Comparison of ENCODE assay signal across 28 cellular contexts in genomic region chr15:56339594-56339993, GRCh38. TPM values are rescaled to one million over a fixed set of nuclear protein-coding genes. Genes with fewer than 3 reads are reported as not detected.
DNase-seq lines count a peak whose midpoint lies in the region; TF ChIP-seq lines count a peak whose summit lies in the region.
"Had no signal": no experiment of that assay in that cellular context is flagged by ENCODE, and none has a peak within 500 bp of the region (broad histone marks: within the 10 kb centered on the region; RNA-seq: fewer than 3 reads in every experiment).

No MANE protein-coding gene starts in this region.

- H3K27ac ChIP-seq in tibial artery (no peak overlapping the region), sigmoid colon (no peak overlapping the region)
- H3K27ac ChIP-seq: esophagus muscularis mucosa, heart right ventricle, pancreas, suprapubic skin, uterus had no signal

- H3K4me1 ChIP-seq in tibial artery = no peaks in the 10 kb centered on the region
- no peaks in the 10 kb centered on the region for H3K4me1 ChIP-seq in sigmoid colon
- H3K4me1 ChIP-seq: esophagus muscularis mucosa, pancreas, suprapubic skin, uterus had no signal

- H3K27me3 ChIP-seq in tibial artery (no peaks in the 10 kb centered on the region), sigmoid colon (no peaks in the 10 kb centered on the region)
- H3K27me3 ChIP-seq: esophagus muscularis mucosa, heart right ventricle, pancreas, suprapubic skin, uterus had no signal

- TF ChIP-seq EP300 in sigmoid colon (IDR thresholded peaks at IDR 0.05) = no peak

- intact Hi-C loops in tibial artery (cut with DNase I; ENCODE audit: low total_unique reads) = no loop called here
- intact Hi-C loops in sigmoid colon (cut with DNase I) = no loop called here

- H3K9me3 ChIP-seq in tibial artery (peaks cover 0 to 1% (median 0%) of the 10 kb centered on the region in 3 donors), sigmoid colon (no peaks in the 10 kb centered on the region)
- H3K9me3 ChIP-seq: esophagus muscularis mucosa, pancreas, suprapubic skin, uterus had no signal

- H3K4me3 ChIP-seq in tibial artery = no peak overlapping the region
- H3K4me3 ChIP-seq in sigmoid colon = no peak overlapping the region
- H3K4me3 ChIP-seq: esophagus muscularis mucosa, heart right ventricle, pancreas, suprapubic skin, uterus had no signal

- TF ChIP-seq CTCF in tibial artery (IDR thresholded peaks at IDR 0.05) (no peak), sigmoid colon (IDR thresholded peaks at IDR 0.05) (no peak)

- no peak for TF ChIP-seq POLR2A in sigmoid colon (IDR thresholded peaks at IDR 0.05)

- WGBS in sigmoid colon, 2 donors = 72 to 98% methylated on average over 4 of the region's 4 CpGs

- DNase-seq in EH (ENCODE audit: low read depth) = peak; percentile 2
- peak; percentile 27 for DNase-seq in HT1080 (ENCODE audit: low read depth)
- peak; percentile 5 for DNase-seq in amniotic epithelial cell (ENCODE audit: low read depth)
- DNase-seq in kidney tubule cell (ENCODE audit: low spot score) = peak; percentile 28
- no peak for DNase-seq in DMS79 treated with DMSO at 0.1 percent for 48 hours (lab: John Stamatoyannopoulos, UW)
- no peak for DNase-seq in tibial artery
- DNase-seq in sigmoid colon = no peak
- DNase-seq: activated CD4-positive, alpha-beta memory T cell treated with anti-CD3 and anti-CD28 coated beads, Interleukin-2, amount 10 ng/mL, durations not matched to agents 7 days and 5 days; activated CD4-positive, alpha-beta T cell treated with anti-CD3 and anti-CD28 coated beads for 1 hour; activated CD8-positive, alpha-beta memory T cell treated with anti-CD3 and anti-CD28 coated beads, Interleukin-2, amount 50 U/mL, for 48 hours; activated naive CD4-positive, alpha-beta T cell treated with anti-CD3 and anti-CD28 coated beads for 36 hours; DMS 273 treated with DMSO at 0.1 percent for 48 hours; endodermal cell; GDM1; heart right ventricle; Kasumi-1; mesenchymal stem cell; NCI-H1105 treated with DMSO at 0.1 percent for 48 hours; NCI-H1930; NCI-H526 treated with DMSO at 0.1 percent for 48 hours; pancreas; retina; SHP77 treated with DMSO at 0.1 percent for 48 hours; small intestine; stimulated activated naive CD4-positive, alpha-beta T cell treated with Interleukin-2 at 50 U/mL for 16 hours; uterus had no signal

- H3K36me3 ChIP-seq in tibial artery = no peaks in the 10 kb centered on the region
- H3K36me3 ChIP-seq in sigmoid colon = no peaks in the 10 kb centered on the region
- H3K36me3 ChIP-seq: esophagus muscularis mucosa, heart right ventricle, pancreas, suprapubic skin, uterus had no signal

RNA-seq across cellular contexts. Expression of gene TEX9, which starts 25.6 kb away (rescaled TPM):
- total RNA-seq in HT1080 (2014; rRNA removed; shearing (Covaris generic)) = 1.2 and 2.1 TPM in 2 replicates
- 2.3 and 2.4 TPM in 2 replicates for polyA plus RNA-seq in HT1080 (2015; cell fraction: cytosol; rRNA removed)
- 2.7 and 3.7 TPM in 2 replicates for polyA plus RNA-seq in HT1080 (2015; cell fraction: nucleus; rRNA removed)
- total RNA-seq in sigmoid colon = 10 to 100 TPM in 1 of 4 donors, 1 to 10 TPM in 3; 5.7 to 10.7 (median 7.3) TPM
- 1 to 10 TPM; 3.0 to 3.5 (median 3.0) TPM for polyA plus RNA-seq in sigmoid colon

Comparison
In these comparisons a context has a peak if more than half of its experiments do, and no peak if none do; other contexts are left out.
1. DNase-seq: peak in EH (single experiment), HT1080 (single experiment), amniotic epithelial cell (single experiment) and kidney tubule cell (single experiment); none in DMS79 treated with DMSO at 0.1 percent for 48 hours (single experiment), tibial artery (0 of 2) and sigmoid colon (single experiment).